Comparison of ENCODE assay signal across 9 cellular contexts in genomic region chr16:72995151-72995881, GRCh38. TPM values are rescaled to one million over a fixed set of nuclear protein-coding genes. Genes with fewer than 3 reads are reported as not detected.
DNase-seq lines count a peak whose midpoint lies in the region; TF ChIP-seq lines count a peak whose summit lies in the region.
"Had no signal": no experiment of that assay in that cellular context is flagged by ENCODE, and none has a peak within 500 bp of the region (broad histone marks: within the 10 kb centered on the region; RNA-seq: fewer than 3 reads in every experiment).

No MANE protein-coding gene starts in this region.

- H3K4me1 Mint-ChIP-seq in activated T-helper 1 cell treated with anti-CD3 and anti-CD28 coated beads, Interleukin-12 subunit alpha, Interleukin-12 subunit beta, Interleukin-2, Interleukin-4 antibody, amounts not matched to agents 30 ng/mL and 10 ng/mL and 1 ng/mL, durations not matched to agents 14 hours and 24 hours and 36 hours (ENCODE audit: low read depth), result no peaks in the 10 kb centered on the region

- H3K4me3 ChIP-seq in choroid plexus epithelial cell (ENCODE audit: low read depth, low read length), result no peak overlapping the region

- intact Hi-C loops in activated T-helper 1 cell treated with anti-CD3 and anti-CD28 coated beads, Interleukin-12 subunit alpha, Interleukin-12 subunit beta, Interleukin-2, Interleukin-4 antibody, amounts not matched to agents 30 ng/mL and 10 ng/mL and 1 ng/mL, durations not matched to agents 14 hours and 24 hours and 36 hours (cut with micrococcal nuclease), result no loop called here

- no peak overlapping the region for H3K4me3 Mint-ChIP-seq in activated T-helper 1 cell treated with anti-CD3 and anti-CD28 coated beads, Interleukin-12 subunit alpha, Interleukin-12 subunit beta, Interleukin-2, Interleukin-4 antibody, amounts not matched to agents 30 ng/mL and 10 ng/mL and 1 ng/mL, durations not matched to agents 14 hours and 24 hours and 36 hours

- peak; percentile 62 for TF ChIP-seq CTCF in choroid plexus epithelial cell (conservative IDR thresholded peaks at IDR 0.05; ENCODE audit: low read depth, low read length)

- H3K36me3 Mint-ChIP-seq in activated T-helper 1 cell treated with anti-CD3 and anti-CD28 coated beads, Interleukin-12 subunit alpha, Interleukin-12 subunit beta, Interleukin-2, Interleukin-4 antibody, amounts not matched to agents 30 ng/mL and 10 ng/mL and 1 ng/mL, durations not matched to agents 14 hours and 24 hours and 36 hours (ENCODE audit: low read depth), result no peaks in the 10 kb centered on the region

- peaks cover 4% of the 10 kb centered on the region for H3K9me3 Mint-ChIP-seq in activated T-helper 1 cell treated with anti-CD3 and anti-CD28 coated beads, Interleukin-12 subunit alpha, Interleukin-12 subunit beta, Interleukin-2, Interleukin-4 antibody, amounts not matched to agents 30 ng/mL and 10 ng/mL and 1 ng/mL, durations not matched to agents 14 hours and 24 hours and 36 hours

- no peaks in the 10 kb centered on the region for H3K27me3 Mint-ChIP-seq in activated T-helper 1 cell treated with anti-CD3 and anti-CD28 coated beads, Interleukin-12 subunit alpha, Interleukin-12 subunit beta, Interleukin-2, Interleukin-4 antibody, amounts not matched to agents 30 ng/mL and 10 ng/mL and 1 ng/mL, durations not matched to agents 14 hours and 24 hours and 36 hours (ENCODE audit: insufficient read depth)

- peak; percentile 34 for DNase-seq in activated CD4-positive, alpha-beta T cell treated with anti-CD3 and anti-CD28 coated beads for 48 hours
- no peak for DNase-seq in activated CD4-positive, alpha-beta T cell treated with anti-CD3 and anti-CD28 coated beads for 1 hour
- peak; percentile 42 to 55 for DNase-seq in Kasumi-1 (lab: John Stamatoyannopoulos, UW)
- no peak for DNase-seq in choroid plexus epithelial cell (ENCODE audit: low read depth)
- DNase-seq in retina, result peak; percentile 32
- no peak for DNase-seq in NCI-H1417 treated with DMSO at 0.1 percent for 48 hours (lab: John Stamatoyannopoulos, UW)
- no peak for DNase-seq in inferior parietal cortex (ENCODE audit: extremely low spot score)
- no peak for DNase-seq in activated T-helper 1 cell treated with anti-CD3 and anti-CD28 coated beads, Interleukin-12 subunit alpha, Interleukin-12 subunit beta, Interleukin-2, Interleukin-4 antibody, amounts not matched to agents 30 ng/mL and 10 ng/mL and 1 ng/mL, durations not matched to agents 14 hours and 24 hours and 36 hours (ENCODE audit: low spot score)
- DNase-seq: NCI-H774 had no signal

- H3K27ac Mint-ChIP-seq in activated T-helper 1 cell treated with anti-CD3 and anti-CD28 coated beads, Interleukin-12 subunit alpha, Interleukin-12 subunit beta, Interleukin-2, Interleukin-4 antibody, amounts not matched to agents 30 ng/mL and 10 ng/mL and 1 ng/mL, durations not matched to agents 14 hours and 24 hours and 36 hours, result no peak overlapping the region

RNA-seq across cellular contexts. Expression of gene ZFHX3, which starts 52.6 kb away (rescaled TPM):
- 0.34 TPM in 2 replicates for total RNA-seq in activated T-helper 1 cell treated with anti-CD3 and anti-CD28 coated beads, Interleukin-12 subunit alpha, Interleukin-12 subunit beta, Interleukin-2, Interleukin-4 antibody, amounts not matched to agents 30 ng/mL and 10 ng/mL and 1 ng/mL, durations not matched to agents 14 hours and 24 hours and 36 hours

Comparison
In these comparisons a context has a peak if more than half of its experiments do, and no peak if none do; other contexts are left out.
1. DNase-seq: peak in activated CD4-positive, alpha-beta T cell treated with anti-CD3 and anti-CD28 coated beads for 48 hours (single experiment), Kasumi-1 (2 of 2) and retina (single experiment); none in activated CD4-positive, alpha-beta T cell treated with anti-CD3 and anti-CD28 coated beads for 1 hour (single experiment), choroid plexus epithelial cell (single experiment), NCI-H1417 treated with DMSO at 0.1 percent for 48 hours (single experiment), inferior parietal cortex (single experiment) and activated T-helper 1 cell treated with anti-CD3 and anti-CD28 coated beads, Interleukin-12 subunit alpha, Interleukin-12 subunit beta, Interleukin-2, Interleukin-4 antibody, amounts not matched to agents 30 ng/mL and 10 ng/mL and 1 ng/mL, durations not matched to agents 14 hours and 24 hours and 36 hours (single experiment).